Comparison of ENCODE assay signal across 15 cellular contexts in genomic region chr12:121522962-121523361, GRCh38. TPM values are rescaled to one million over a fixed set of nuclear protein-coding genes. Genes with fewer than 3 reads are reported as not detected.
DNase-seq lines count a peak whose midpoint lies in the region; ATAC-seq and TF ChIP-seq lines count a peak whose summit lies in the region.
"Had no signal": no experiment of that assay in that cellular context is flagged by ENCODE, and none has a peak within 500 bp of the region (broad histone marks: within the 10 kb centered on the region; RNA-seq: fewer than 3 reads in every experiment).

No MANE protein-coding gene starts in this region.

- H3K56ac ChIP-seq in mesendoderm (ENCODE audit: low read length): no peak overlapping the region

- H3K36me3 ChIP-seq in Karpas-422 (ENCODE audit: insufficient read depth, low read length) (peaks cover 25% of the 10 kb centered on the region), mesendoderm (ENCODE audit: control insufficient read depth, insufficient read depth, low read length) (peaks cover 1% of the 10 kb centered on the region)
- H3K36me3 ChIP-seq: colonic mucosa, SJSA1 had no signal

- H2BK5ac ChIP-seq in mesendoderm (ENCODE audit: low read length): no peak overlapping the region

- H2BK120ac ChIP-seq in mesendoderm (ENCODE audit: low read depth, low read length): no peak overlapping the region

- peak overlapping the region; percentile 71 for H3K27ac Mint-ChIP-seq in memory B cell
- H3K27ac Mint-ChIP-seq: activated naive CD8-positive, alpha-beta T cell; progenitor cell of endocrine pancreas had no signal

- H3K9me3 Mint-ChIP-seq in memory B cell: no peaks in the 10 kb centered on the region

- H3K4me3 ChIP-seq in Karpas-422 (ENCODE audit: low read length): peak overlapping the region; percentile 57; the same call in 1 of the 2 replicates
- no peak overlapping the region for H3K4me3 ChIP-seq in mesendoderm (ENCODE audit: low read length)
- H3K4me3 ChIP-seq: colonic mucosa, SJSA1 had no signal

- CTCF ChIA-PET in GM10248 (lab: Yijun Ruan, JAX): interaction anchor here (1.1 to 2.8 kb wide), 4 partner anchors 17 to 30 kb away, joined by 3 to 13 read pairs (median 5); no protein-coding TSS in a partner anchor

- no peak for TF ChIP-seq CTCF in GM10248 (IDR thresholded peaks at IDR 0.05; ENCODE audit: control extremely low read depth, extremely low read depth, low read depth, missing control alignments)

- POLR2A ChIA-PET in GM10248 (lab: Yijun Ruan, JAX): interaction anchor here (1.1 kb wide), 1 partner anchor 104 kb away, joined by 3 read pairs; no protein-coding TSS in a partner anchor

- ATAC-seq in GM19025 (IDR thresholded peaks at IDR 0.05; ENCODE audit: low read depth, unreplicated experiment): peak; percentile 82
- peak; percentile 52 for ATAC-seq in memory B cell (ENCODE audit: low read depth)
- no peak for ATAC-seq in HG02870 (IDR thresholded peaks at IDR 0.05; ENCODE audit: unreplicated experiment)
- ATAC-seq in HG03159 (IDR thresholded peaks at IDR 0.05; ENCODE audit: unreplicated experiment): no peak
- ATAC-seq: stimulated activated naive CD8-positive, alpha-beta T cell treated with anti-CD3 and anti-CD28 coated beads, Interleukin-15, Interleukin-2, amounts not matched to agents 100 U/mL and 50 U/mL, for 24 hours had no signal

- peaks cover 7% of the 10 kb centered on the region for H3K79me1 ChIP-seq in mesendoderm (ENCODE audit: low read length)

- peaks cover 20% of the 10 kb centered on the region; the same call in 1 of the 2 replicates for H3K79me2 ChIP-seq in Karpas-422 (ENCODE audit: low read length)
- H3K79me2 ChIP-seq in mesendoderm (ENCODE audit: control insufficient read depth, insufficient read depth, low read length): peaks cover 3% of the 10 kb centered on the region

- H3K27me3 Mint-ChIP-seq in memory B cell: no peaks in the 10 kb centered on the region
- H3K27me3 Mint-ChIP-seq: activated naive CD8-positive, alpha-beta T cell; progenitor cell of endocrine pancreas had no signal

- H3K27ac ChIP-seq in Karpas-422 (ENCODE audit: low read length): peak overlapping the region; percentile 94
- H3K27ac ChIP-seq in mesendoderm (ENCODE audit: low read depth, low read length): no peak overlapping the region
- H3K27ac ChIP-seq: colonic mucosa, SJSA1 had no signal

- peaks cover 38% of the 10 kb centered on the region for H3K4me1 ChIP-seq in Karpas-422 (ENCODE audit: low read length)
- no peaks in the 10 kb centered on the region for H3K4me1 ChIP-seq in mesendoderm (ENCODE audit: control insufficient read depth, low read depth, low read length)
- H3K4me1 ChIP-seq: colonic mucosa, SJSA1 had no signal

- no peak overlapping the region for H2BK15ac ChIP-seq in mesendoderm (replicated peaks; ENCODE audit: low read depth)

- peaks cover 8% of the 10 kb centered on the region for H3K36me3 Mint-ChIP-seq in memory B cell

- H3K4me3 Mint-ChIP-seq in memory B cell: peak overlapping the region; percentile 89
- H3K4me3 Mint-ChIP-seq: activated naive CD8-positive, alpha-beta T cell had no signal

- H3K4me2 ChIP-seq in Karpas-422 (ENCODE audit: low read depth, low read length, poor library complexity, severe bottlenecking): peak overlapping the region; percentile 63
- H3K4me2 ChIP-seq in mesendoderm (ENCODE audit: low read length): no peak overlapping the region

- no peak overlapping the region for H4K8ac ChIP-seq in mesendoderm (ENCODE audit: low read depth, low read length)

- H3K27me3 ChIP-seq in Karpas-422 (ENCODE audit: low read length) (no peaks in the 10 kb centered on the region), mesendoderm (ENCODE audit: insufficient read depth, low read length, poor library complexity) (no peaks in the 10 kb centered on the region)
- H3K27me3 ChIP-seq: colonic mucosa, SJSA1 had no signal

- no peak overlapping the region for H3K23ac ChIP-seq in mesendoderm (ENCODE audit: low read length)

- H3K9me2 ChIP-seq in Karpas-422 (replicated peaks; ENCODE audit: insufficient read depth, low read length): no peaks in the 10 kb centered on the region

- no peak overlapping the region for H2AFZ ChIP-seq in Karpas-422 (ENCODE audit: low read length)

- H3K4ac ChIP-seq in mesendoderm (ENCODE audit: low read depth, low read length): no peak overlapping the region

- no peak overlapping the region for H3K18ac ChIP-seq in mesendoderm (ENCODE audit: low read length)

- H2AK5ac ChIP-seq in mesendoderm (ENCODE audit: low read length): no peak overlapping the region

- no CpG with 5 or more reads among the region's 11 CpGs for WGBS in mesendoderm (ENCODE audit: extremely low coverage, insufficient coverage, low lambda C conversion rate)

- H3K9ac ChIP-seq in Karpas-422 (ENCODE audit: low read length) (peak overlapping the region; percentile 72), mesendoderm (ENCODE audit: low read length) (no peak overlapping the region)

- H4K5ac ChIP-seq in mesendoderm (ENCODE audit: low read length): no peak overlapping the region

- peak; percentile 46 for DNase-seq in GM10248 (ENCODE audit: extremely low spot score)
- DNase-seq in Karpas-422: peak; percentile 94
- no peak for DNase-seq in memory B cell (ENCODE audit: low spot score in 2 of 2)
- no peak for DNase-seq in NCI-H187 (lab: John Stamatoyannopoulos, UW)
- DNase-seq in mesendoderm: no peak
- DNase-seq: activated CD8-positive, alpha-beta memory T cell treated with anti-CD3 and anti-CD28 coated beads, Interleukin-2, amount 50 U/mL, for 4 hours; colonic mucosa; NCI-H82; stimulated activated naive CD8-positive, alpha-beta T cell treated with anti-CD3 and anti-CD28 coated beads, Interleukin-15, Interleukin-2, amounts not matched to agents 100 U/mL and 50 U/mL, for 24 hours had no signal

- no peaks in the 10 kb centered on the region for H4K20me1 ChIP-seq in Karpas-422 (ENCODE audit: insufficient read depth, low read depth, low read length)

- H3K4me1 Mint-ChIP-seq in memory B cell: peaks cover 29% of the 10 kb centered on the region

- H3K9me3 ChIP-seq in Karpas-422 (ENCODE audit: low read length): no peaks in the 10 kb centered on the region
- H3K9me3 ChIP-seq: colonic mucosa, SJSA1 had no signal

RNA-seq across cellular contexts. Expression of gene KDM2B, which starts 57.9 kb away (rescaled TPM):
- total RNA-seq in Karpas-422 (2014; rRNA removed; shearing (Covaris generic); ENCODE audit: low replicate concordance): 39.1 and 102 TPM in 2 replicates
- 74.8 TPM for polyA plus RNA-seq in mesendoderm (2013, experiment 1 of 2)
- 78.1 TPM for polyA plus RNA-seq in mesendoderm (2013, experiment 2 of 2)

Comparison
In these comparisons a context has a peak if more than half of its experiments do, and no peak if none do; other contexts are left out.
1. DNase-seq: peak in GM10248 (single experiment) and Karpas-422 (single experiment); none in memory B cell (0 of 2), NCI-H187 (0 of 2) and mesendoderm (single experiment).
2. ATAC-seq: peak in GM19025 (single experiment) and memory B cell (single experiment); none in HG02870 (single experiment) and HG03159 (single experiment).